In the genomic region with DNA sequence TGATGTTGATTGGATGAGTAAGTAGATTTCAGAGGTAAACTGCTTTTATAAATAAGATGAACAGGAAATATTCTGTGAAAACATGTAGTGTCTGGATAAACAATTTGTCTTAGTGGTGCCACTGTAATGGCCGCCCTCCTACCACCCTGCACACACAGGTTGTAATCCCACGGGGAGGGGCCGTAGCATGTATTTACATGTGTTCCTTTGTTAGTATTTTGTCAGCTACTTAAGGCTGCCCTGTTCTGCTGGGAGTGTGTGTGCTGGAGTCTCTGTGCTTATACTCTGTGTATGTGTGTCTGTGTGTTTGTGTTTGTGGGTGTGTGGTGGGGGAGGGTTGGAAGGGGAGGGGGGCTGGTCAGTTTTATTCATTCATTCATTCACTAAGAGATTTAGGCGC, we compare ENCODE assay signal across 15 cellular contexts. TPM values are rescaled to one million over a fixed set of nuclear protein-coding genes. Genes with fewer than 3 reads are reported as not detected.
DNase-seq lines count a peak whose midpoint lies in the region; ATAC-seq and TF ChIP-seq lines count a peak whose summit lies in the region.
"Had no signal": no experiment of that assay in that cellular context is flagged by ENCODE, and none has a peak within 500 bp of the region (broad histone marks: within the 10 kb centered on the region; RNA-seq: fewer than 3 reads in every experiment).

No MANE protein-coding gene starts in this region.

- no peaks in the 10 kb centered on the region for H3K27me3 Mint-ChIP-seq in activated CD4-positive, alpha-beta T cell treated with anti-CD3 and anti-CD28 coated beads, Interleukin-2, amount 10 ng/mL, durations not matched to agents 24 days and 14 days
- H3K27me3 Mint-ChIP-seq: B cell had no signal

- H3K36me3 Mint-ChIP-seq in activated CD4-positive, alpha-beta T cell treated with anti-CD3 and anti-CD28 coated beads, Interleukin-2, amount 10 ng/mL, durations not matched to agents 24 days and 14 days (ENCODE audit: low read depth): peaks cover 11% of the 10 kb centered on the region

- H3K4me3 ChIP-seq in epithelial cell of esophagus (ENCODE audit: low read length): no peak overlapping the region
- no peak overlapping the region for H3K4me3 ChIP-seq in spleen
- H3K4me3 ChIP-seq: thoracic aorta had no signal

- peaks cover 31 to 90% (median 58%) of the 10 kb centered on the region in 6 donors for H3K4me1 ChIP-seq in spleen

- peak overlapping the region in 6 of 8 donors; percentile 33 to 88 (median 78) for H3K27ac ChIP-seq in spleen
- H3K27ac ChIP-seq: brain microvascular endothelial cell had no signal

- H3K27ac Mint-ChIP-seq in activated CD4-positive, alpha-beta T cell treated with anti-CD3 and anti-CD28 coated beads, Interleukin-2, amount 10 ng/mL, durations not matched to agents 24 days and 14 days: peak overlapping the region; percentile 39

- H3K36me3 ChIP-seq in spleen: no peaks in the 10 kb centered on the region
- H3K36me3 ChIP-seq: brain microvascular endothelial cell, thoracic aorta had no signal

- no peaks in the 10 kb centered on the region for H3K27me3 ChIP-seq in spleen (replicated peaks in 1 of 7)
- H3K27me3 ChIP-seq: brain microvascular endothelial cell had no signal

- TF ChIP-seq CTCF in epithelial cell of esophagus (IDR thresholded peaks at IDR 0.05; ENCODE audit: insufficient read depth, low read depth, low read length, missing control alignments) (no peak), spleen (IDR thresholded peaks at IDR 0.05 in 8 of 11, conservative IDR thresholded peaks at IDR 0.05 in 3 of 11) (no peak)

- peak overlapping the region; percentile 11 for H3K4me3 Mint-ChIP-seq in activated CD4-positive, alpha-beta T cell treated with anti-CD3 and anti-CD28 coated beads, Interleukin-2, amount 10 ng/mL, durations not matched to agents 24 days and 14 days

- ATAC-seq in HG02588 (IDR thresholded peaks at IDR 0.05; ENCODE audit: unreplicated experiment): no peak
- ATAC-seq: HCT116 had no signal

- H3K4me1 Mint-ChIP-seq in activated CD4-positive, alpha-beta T cell treated with anti-CD3 and anti-CD28 coated beads, Interleukin-2, amount 10 ng/mL, durations not matched to agents 24 days and 14 days: peaks cover 45% of the 10 kb centered on the region

- no peaks in the 10 kb centered on the region for H3K9me3 ChIP-seq in spleen
- H3K9me3 ChIP-seq: thoracic aorta had no signal

- no peak for TF ChIP-seq POLR2A in spleen (IDR thresholded peaks at IDR 0.05)

- intact Hi-C loops in activated CD4-positive, alpha-beta T cell treated with anti-CD3 and anti-CD28 coated beads, Interleukin-2, amount 10 ng/mL, durations not matched to agents 24 days and 14 days (cut with micrococcal nuclease): loop anchor here (10.0 kb wide), 2 partner anchors 1071 to 1159 kb away; a partner anchor contains a TSS
- intact Hi-C loops in spleen (cut with DNase I; ENCODE audit: low total_unique reads): no loop called here

- no peaks in the 10 kb centered on the region for H3K9me3 Mint-ChIP-seq in activated CD4-positive, alpha-beta T cell treated with anti-CD3 and anti-CD28 coated beads, Interleukin-2, amount 10 ng/mL, durations not matched to agents 24 days and 14 days

- no peak for DNase-seq in activated CD4-positive, alpha-beta T cell treated with anti-CD3 and anti-CD28 coated beads, Interleukin-2, amount 10 ng/mL, durations not matched to agents 24 days and 14 days
- no peak for DNase-seq in activated CD4-positive, alpha-beta T cell treated with anti-CD3 and anti-CD28 coated beads for 48 hours
- peak; percentile 64 for DNase-seq in NCI-H1436 (lab: John Stamatoyannopoulos, UW)
- DNase-seq in epithelial cell of esophagus (ENCODE audit: low read depth): peak; percentile 61
- no peak for DNase-seq in spleen
- DNase-seq in ecto neural progenitor cell (ENCODE audit: low spot score): no peak
- DNase-seq in midbrain (lab: John Stamatoyannopoulos, UW): no peak
- DNase-seq: activated CD4-positive, alpha-beta T cell treated with anti-CD3 and anti-CD28 coated beads, Interleukin-2, amount 50 U/mL, for 48 hours; brain microvascular endothelial cell; NCI-H774; nucleus accumbens had no signal

- 90 to 98% (median 95%) methylated on average over 4 of the region's 4 CpGs for WGBS in spleen, 5 donors

RNA-seq across cellular contexts. Expression of a gene that starts 5.1 kb away (rescaled TPM):
- total RNA-seq in activated CD4-positive, alpha-beta T cell treated with anti-CD3 and anti-CD28 coated beads, Interleukin-2, amount 10 ng/mL, durations not matched to agents 24 days and 14 days: 12.4 and 12.5 TPM in 2 replicates
- total RNA-seq in spleen: 10 to 100 TPM; 14.9 to 26.4 (median 19.7) TPM
- polyA plus RNA-seq in spleen: 1 to 10 TPM; 4.1 to 6.1 (median 4.2) TPM

RNA-seq across cellular contexts. Expression of a gene that starts 6.7 kb away (rescaled TPM):
- total RNA-seq in activated CD4-positive, alpha-beta T cell treated with anti-CD3 and anti-CD28 coated beads, Interleukin-2, amount 10 ng/mL, durations not matched to agents 24 days and 14 days: 23.3 and 23.6 TPM in 2 replicates
- 10 to 100 TPM; 23.6 to 43.8 (median 36.7) TPM for total RNA-seq in spleen
- 10 to 100 TPM; 11.1 to 16.8 (median 12.3) TPM for polyA plus RNA-seq in spleen

Comparison
In these comparisons a context has a peak if more than half of its experiments do, and no peak if none do; other contexts are left out.
1. DNase-seq: peak in NCI-H1436 (single experiment) and epithelial cell of esophagus (single experiment); none in activated CD4-positive, alpha-beta T cell treated with anti-CD3 and anti-CD28 coated beads, Interleukin-2, amount 10 ng/mL, durations not matched to agents 24 days and 14 days (single experiment), activated CD4-positive, alpha-beta T cell treated with anti-CD3 and anti-CD28 coated beads for 48 hours (single experiment), spleen (single experiment), ecto neural progenitor cell (single experiment) and midbrain (single experiment).